In genomic region chr1:45969866-45970265, GRCh38 we compare ENCODE assay signal across 19 cellular contexts.
A peak's percentile ranks its signal among the peaks of the same experiment; 100 is the strongest.
DNase-seq lines count a peak whose midpoint lies in the region; ATAC-seq and TF ChIP-seq lines count a peak whose summit lies in the region.
"Had no signal": no experiment of that assay in that cellular context is flagged by ENCODE, and none has a peak within 500 bp of the region (broad histone marks: within the 10 kb centered on the region; RNA-seq: fewer than 3 reads in every experiment).

No MANE protein-coding gene starts in this region.

- peak overlapping the region; percentile 21 for H3K27ac ChIP-seq in endodermal cell (ENCODE audit: low read depth, low read length)
- peak overlapping the region; percentile 7 to 14 for H3K27ac ChIP-seq in mucosa of rectum (ENCODE audit: low read depth in 2 of 2, low read length in 2 of 2)
- H3K27ac ChIP-seq in gastrocnemius medialis = peak overlapping the region; percentile 49 to 73 (median 61)
- H3K27ac ChIP-seq: 22Rv1, KMS-11 had no signal

- no peaks in the 10 kb centered on the region for H3K27me3 ChIP-seq in endodermal cell (ENCODE audit: control insufficient read depth, insufficient read depth, low read length, poor library complexity, severe bottlenecking)
- no peaks in the 10 kb centered on the region for H3K27me3 ChIP-seq in mucosa of rectum (ENCODE audit: control insufficient read depth in 2 of 2, insufficient read depth in 2 of 2, low read length in 2 of 2)
- no peaks in the 10 kb centered on the region for H3K27me3 ChIP-seq in gastrocnemius medialis

- H3K9me3 ChIP-seq in endodermal cell (ENCODE audit: control insufficient read depth, low read length) (peaks cover 48% of the 10 kb centered on the region), mucosa of rectum (ENCODE audit: control insufficient read depth in 2 of 2, low read length in 2 of 2) (no peaks in the 10 kb centered on the region), gastrocnemius medialis (no peaks in the 10 kb centered on the region)

- no peak overlapping the region for H3K9ac ChIP-seq in endodermal cell (ENCODE audit: extremely low read depth, low read length, poor library complexity, severe bottlenecking)
- H3K9ac ChIP-seq in mucosa of rectum (ENCODE audit: low read depth in 1 of 2, low read length in 2 of 2) = no peak overlapping the region
- H3K9ac ChIP-seq: KMS-11 had no signal

- peaks cover 21% of the 10 kb centered on the region for H3K9me3 Mint-ChIP-seq in endodermal cell
- H3K9me3 Mint-ChIP-seq: H9 had no signal

- H3K36me3 Mint-ChIP-seq in endodermal cell (ENCODE audit: low read depth) = peaks cover 38% of the 10 kb centered on the region

- intact Hi-C loops in gastrocnemius medialis (cut with DNase I; ENCODE audit: low total_unique reads) = no loop called here

- H3K4me1 ChIP-seq in endodermal cell (ENCODE audit: control insufficient read depth, insufficient read depth, low read length) = peaks cover 2% of the 10 kb centered on the region
- H3K4me1 ChIP-seq in mucosa of rectum (ENCODE audit: control insufficient read depth in 2 of 2, insufficient read depth in 2 of 2, low read length in 2 of 2) = peaks cover 22 to 47% of the 10 kb centered on the region in 2 donors
- H3K4me1 ChIP-seq in gastrocnemius medialis = peaks cover 45 to 47% of the 10 kb centered on the region in 2 donors

- H3K4me1 Mint-ChIP-seq in endodermal cell = peaks cover 9% of the 10 kb centered on the region
- H3K4me1 Mint-ChIP-seq: CD14-positive monocyte had no signal

- H3K36me3 ChIP-seq in endodermal cell (ENCODE audit: control insufficient read depth, insufficient read depth, low read length) (peaks cover 30% of the 10 kb centered on the region), mucosa of rectum (ENCODE audit: control insufficient read depth in 2 of 2, insufficient read depth in 2 of 2, low read length in 2 of 2) (peaks cover 2 to 6% of the 10 kb centered on the region in 2 donors), gastrocnemius medialis (peaks cover 0 to 13% of the 10 kb centered on the region in 2 donors)

- H3K27me3 Mint-ChIP-seq in endodermal cell (ENCODE audit: insufficient read depth) = no peaks in the 10 kb centered on the region

- H3K4me3 ChIP-seq in endodermal cell (ENCODE audit: low read length) = no peak overlapping the region
- no peak overlapping the region for H3K4me3 ChIP-seq in mucosa of rectum (ENCODE audit: low read length in 2 of 2)
- no peak overlapping the region for H3K4me3 ChIP-seq in gastrocnemius medialis

- ATAC-seq in gastrocnemius medialis (no peak), HG03196 (IDR thresholded peaks at IDR 0.05; ENCODE audit: unreplicated experiment) (no peak)

- WGBS in endodermal cell (ENCODE audit: insufficient coverage in 1 of 2, insufficient read length in 1 of 2), 2 experiments = 95 to 100% methylated on average over 3 of the region's 3 CpGs

- no peak for TF ChIP-seq POLR2A in gastrocnemius medialis (IDR thresholded peaks at IDR 0.05)

- no peak overlapping the region for H3K27ac Mint-ChIP-seq in endodermal cell

- peak; percentile 8 for DNase-seq in Ammon's horn (ENCODE audit: low spot score)
- no peak for DNase-seq in endodermal cell
- no peak for DNase-seq in gastrocnemius medialis
- DNase-seq in activated CD4-positive, alpha-beta T cell treated with anti-CD3 and anti-CD28 coated beads for 1 hour = no peak
- DNase-seq in stimulated activated naive CD4-positive, alpha-beta T cell treated with Interleukin-2 at 50 U/mL for 16 hours (lab: John Stamatoyannopoulos, UW) = no peak
- no peak for DNase-seq in activated CD4-positive, alpha-beta T cell treated with anti-CD3 and anti-CD28 coated beads, Interleukin-2, amount 50 U/mL, for 4 hours
- DNase-seq: AML-193, DMS79, H9, MV-4-11, NCI-H1417 treated with DMSO at 0.1 percent for 48 hours, NCI-H1930, NCI-H345, NCI-H524 treated with DMSO at 0.1 percent for 48 hours had no signal

- no peak overlapping the region for H3K4me3 Mint-ChIP-seq in endodermal cell
- H3K4me3 Mint-ChIP-seq: CD14-positive monocyte, H9 had no signal

- in situ Hi-C loops in gastrocnemius medialis (cut with MboI; ENCODE audit: low sequenced_read_pairs in 4 of 4) = no loop called here

- no peak for TF ChIP-seq CTCF in endodermal cell (conservative IDR thresholded peaks at IDR 0.05)
- TF ChIP-seq CTCF in gastrocnemius medialis (IDR thresholded peaks at IDR 0.05 in 4 of 5, conservative IDR thresholded peaks at IDR 0.05 in 1 of 5) = no peak

Comparison
In these comparisons a context has a peak if more than half of its experiments do, and no peak if none do; other contexts are left out.
1. H3K27ac ChIP-seq: peak in every context shown above with its lines; median percentile 61 in gastrocnemius medialis; 21 in endodermal cell; 10 in mucosa of rectum.